Comparison of ENCODE assay signal across 35 cellular contexts in the genomic region with DNA sequence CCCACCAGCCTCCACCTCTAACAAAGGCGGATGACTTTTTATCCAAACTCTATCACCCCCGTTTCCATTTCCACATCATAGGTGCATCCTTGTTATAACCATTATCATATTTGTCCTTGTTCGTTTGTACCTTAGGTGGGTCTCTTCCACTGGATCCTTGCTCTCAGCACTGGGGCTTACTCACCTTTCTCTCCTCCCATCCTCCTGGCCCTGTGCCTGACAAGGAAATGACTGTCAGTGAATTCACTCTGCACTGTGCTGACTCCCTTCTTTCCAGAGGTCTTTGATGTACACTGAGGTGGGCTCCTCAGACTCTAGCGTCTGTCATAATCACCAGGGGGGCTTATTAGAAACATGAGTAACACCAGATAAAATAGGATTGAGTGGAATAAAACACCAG. TPM values are rescaled to one million over a fixed set of nuclear protein-coding genes. Genes with fewer than 3 reads are reported as not detected.
"Had no signal": no experiment of that assay in that cellular context is flagged by ENCODE, and none has a peak within 500 bp of the region (broad histone marks: within the 10 kb centered on the region; RNA-seq: fewer than 3 reads in every experiment).

No MANE protein-coding gene starts in this region.

- H3K27ac Mint-ChIP-seq: activated CD4-positive, alpha-beta T cell treated with anti-CD3 and anti-CD28 coated beads, Interleukin-2, amount 10 ng/mL, durations not matched to agents 7 days and 5 days; activated CD8-positive, alpha-beta T cell treated with anti-CD3 and anti-CD28 coated beads for 36 hours; activated naive CD4-positive, alpha-beta T cell treated with anti-CD3 and anti-CD28 coated beads, Interleukin-2, amount 50 U/mL, for 24 hours; activated naive CD8-positive, alpha-beta T cell treated with anti-CD3 and anti-CD28 coated beads, Interleukin-2, amount 50 U/mL, for 24 hours; activated T-helper 17 cell treated with anti-CD3 and anti-CD28 coated beads, Interleukin-2, amount 50 U/mL, for 72 hours; mesothelial cell of epicardium; naive B cell; nephron progenitor cell; stimulated activated naive CD8-positive, alpha-beta T cell treated with anti-CD3 and anti-CD28 coated beads, Interleukin-15, Interleukin-2, amounts not matched to agents 100 ng/mL and 50 ng/mL, for 24 hours; T-helper 17 cell; type B pancreatic cell had no signal

- H3K27me3 ChIP-seq: esophagus squamous epithelium, right lobe of liver, uterus had no signal

- H3K36me3 Mint-ChIP-seq: activated naive CD4-positive, alpha-beta T cell treated with anti-CD3 and anti-CD28 coated beads, Interleukin-2, amount 50 U/mL, for 24 hours; mesothelial cell of epicardium; type B pancreatic cell had no signal

- H3K27ac ChIP-seq: epithelial cell of prostate, esophagus squamous epithelium, neutrophil, right lobe of liver, thoracic aorta, uterus had no signal

- H3K4me3 Mint-ChIP-seq: activated CD4-positive, alpha-beta T cell treated with anti-CD3 and anti-CD28 coated beads, Interleukin-2, amount 10 ng/mL, durations not matched to agents 7 days and 5 days; activated CD8-positive, alpha-beta T cell treated with anti-CD3 and anti-CD28 coated beads for 36 hours; activated naive CD4-positive, alpha-beta T cell treated with anti-CD3 and anti-CD28 coated beads, Interleukin-2, amount 50 U/mL, for 24 hours; activated naive CD8-positive, alpha-beta T cell treated with anti-CD3 and anti-CD28 coated beads, Interleukin-2, amount 50 U/mL, for 24 hours; activated T-cell treated with anti-CD3 and anti-CD28 coated beads, Interleukin-2, amount 50 U/mL, for 4 hours; activated T-helper 17 cell treated with anti-CD3 and anti-CD28 coated beads, Interleukin-2, amount 50 U/mL, for 72 hours; mesothelial cell of epicardium; naive B cell; nephron progenitor cell; stimulated activated naive CD8-positive, alpha-beta T cell treated with anti-CD3 and anti-CD28 coated beads, Interleukin-15, Interleukin-2, amounts not matched to agents 100 ng/mL and 50 ng/mL, for 24 hours; T-helper 17 cell; type B pancreatic cell had no signal

- H3K9me3 Mint-ChIP-seq: activated CD8-positive, alpha-beta T cell treated with anti-CD3 and anti-CD28 coated beads for 36 hours; activated naive CD4-positive, alpha-beta T cell treated with anti-CD3 and anti-CD28 coated beads, Interleukin-2, amount 50 U/mL, for 24 hours; activated naive CD8-positive, alpha-beta T cell treated with anti-CD3 and anti-CD28 coated beads, Interleukin-2, amount 50 U/mL, for 24 hours; mesothelial cell of epicardium; nephron progenitor cell had no signal

- H3K36me3 ChIP-seq: esophagus squamous epithelium, neutrophil, right lobe of liver, thoracic aorta, uterus had no signal

- ATAC-seq: activated CD8-positive, alpha-beta T cell treated with anti-CD3 and anti-CD28 coated beads for 36 hours; activated naive CD8-positive, alpha-beta T cell treated with anti-CD3 and anti-CD28 coated beads, Interleukin-2, amount 50 U/mL, for 24 hours; activated T-cell treated with anti-CD3 and anti-CD28 coated beads, Interleukin-2, amount 50 U/mL, for 4 hours; activated T-helper 17 cell treated with anti-CD3 and anti-CD28 coated beads, Interleukin-2, amount 50 U/mL, for 72 hours; left cardiac atrium; left ventricle myocardium superior; right lobe of liver; T-helper 17 cell had no signal

- DNase-seq: activated CD4-positive, alpha-beta T cell treated with anti-CD3 and anti-CD28 coated beads, Interleukin-2, amount 10 ng/mL, durations not matched to agents 7 days and 5 days; activated CD4-positive, CD25-positive, alpha-beta regulatory T cell treated with anti-CD3 and anti-CD28 coated beads, Interleukin-2, amount 50 U/mL, for 72 hours; activated CD8-positive, alpha-beta T cell treated with anti-CD3 and anti-CD28 coated beads for 36 hours; activated naive CD8-positive, alpha-beta T cell treated with anti-CD3 and anti-CD28 coated beads, Interleukin-2, amount 50 U/mL, for 24 hours; activated T-cell treated with anti-CD3 and anti-CD28 coated beads, Interleukin-2, amount 50 U/mL, for 4 hours; amygdala; dermis blood vessel endothelial cell; effector CD4-positive, alpha-beta T cell; esophagus squamous epithelium; glutamatergic neuron; islet precursor cell; left cardiac atrium; left ventricle myocardium superior; naive B cell; nephron progenitor cell; right lobe of liver; stimulated activated CD4-positive, alpha-beta T cell treated with anti-CD3 and anti-CD28 coated beads, Interleukin-12 subunit alpha, Interleukin-12 subunit beta, amount 100 ng/mL, for 4 hours; stimulated activated CD4-positive, alpha-beta T cell treated with anti-CD3 and anti-CD28 coated beads, Interleukin-4, amount 100 ng/mL, for 1 hour; T-helper 17 cell; T1000; uterus had no signal

- H3K4me1 Mint-ChIP-seq: activated CD4-positive, alpha-beta T cell treated with anti-CD3 and anti-CD28 coated beads, Interleukin-2, amount 10 ng/mL, durations not matched to agents 7 days and 5 days; activated naive CD4-positive, alpha-beta T cell treated with anti-CD3 and anti-CD28 coated beads, Interleukin-2, amount 50 U/mL, for 24 hours; activated naive CD8-positive, alpha-beta T cell treated with anti-CD3 and anti-CD28 coated beads, Interleukin-2, amount 50 U/mL, for 24 hours; activated T-helper 17 cell treated with anti-CD3 and anti-CD28 coated beads, Interleukin-2, amount 50 U/mL, for 72 hours; T-helper 17 cell had no signal

- H3K27me3 Mint-ChIP-seq: activated CD4-positive, alpha-beta T cell treated with anti-CD3 and anti-CD28 coated beads, Interleukin-2, amount 10 ng/mL, durations not matched to agents 7 days and 5 days had no signal

- H3K4me1 ChIP-seq: esophagus squamous epithelium, right lobe of liver, uterus had no signal

- H3K4me3 ChIP-seq: esophagus squamous epithelium, right lobe of liver, thoracic aorta, uterus had no signal

- H3K9me3 ChIP-seq: esophagus squamous epithelium, neutrophil, right lobe of liver, thoracic aorta, uterus had no signal

RNA-seq across cellular contexts. Expression of a gene that starts 3.1 kb away (rescaled TPM):
- total RNA-seq: activated CD4-positive, alpha-beta T cell treated with anti-CD3 and anti-CD28 coated beads, Interleukin-2, amount 10 ng/mL, durations not matched to agents 7 days and 5 days; activated CD8-positive, alpha-beta T cell treated with anti-CD3 and anti-CD28 coated beads for 36 hours; activated T-cell treated with anti-CD3 and anti-CD28 coated beads, Interleukin-2, amount 50 U/mL, for 4 hours; activated T-helper 17 cell treated with anti-CD3 and anti-CD28 coated beads, Interleukin-2, amount 50 U/mL, for 72 hours; dermis blood vessel endothelial cell; esophagus squamous epithelium; frontal cortex; left cardiac atrium; left ventricle myocardium superior; lung microvascular endothelial cell; mesothelial cell of epicardium; osteocyte; posterior vena cava; right lobe of liver; skeletal muscle tissue; subcutaneous adipose tissue; T-helper 17 cell; thoracic aorta; uterus had no signal

RNA-seq across cellular contexts. Expression of a gene that starts 7.0 kb away (rescaled TPM):
- total RNA-seq: activated CD4-positive, alpha-beta T cell treated with anti-CD3 and anti-CD28 coated beads, Interleukin-2, amount 10 ng/mL, durations not matched to agents 7 days and 5 days; activated CD8-positive, alpha-beta T cell treated with anti-CD3 and anti-CD28 coated beads for 36 hours; activated T-cell treated with anti-CD3 and anti-CD28 coated beads, Interleukin-2, amount 50 U/mL, for 4 hours; activated T-helper 17 cell treated with anti-CD3 and anti-CD28 coated beads, Interleukin-2, amount 50 U/mL, for 72 hours; frontal cortex; skeletal muscle tissue; T-helper 17 cell had no signal

RNA-seq across cellular contexts. Expression of a gene that starts 27.4 kb away (rescaled TPM):
- total RNA-seq: activated CD4-positive, alpha-beta T cell treated with anti-CD3 and anti-CD28 coated beads, Interleukin-2, amount 10 ng/mL, durations not matched to agents 7 days and 5 days; activated CD8-positive, alpha-beta T cell treated with anti-CD3 and anti-CD28 coated beads for 36 hours; activated T-cell treated with anti-CD3 and anti-CD28 coated beads, Interleukin-2, amount 50 U/mL, for 4 hours; activated T-helper 17 cell treated with anti-CD3 and anti-CD28 coated beads, Interleukin-2, amount 50 U/mL, for 72 hours; dermis blood vessel endothelial cell; esophagus squamous epithelium; frontal cortex; lung microvascular endothelial cell; mesothelial cell of epicardium; osteocyte; posterior vena cava; right lobe of liver; subcutaneous adipose tissue; T-helper 17 cell; thoracic aorta; uterus had no signal
